ENCODE assay signal across 25 cellular contexts in the genomic region with DNA sequence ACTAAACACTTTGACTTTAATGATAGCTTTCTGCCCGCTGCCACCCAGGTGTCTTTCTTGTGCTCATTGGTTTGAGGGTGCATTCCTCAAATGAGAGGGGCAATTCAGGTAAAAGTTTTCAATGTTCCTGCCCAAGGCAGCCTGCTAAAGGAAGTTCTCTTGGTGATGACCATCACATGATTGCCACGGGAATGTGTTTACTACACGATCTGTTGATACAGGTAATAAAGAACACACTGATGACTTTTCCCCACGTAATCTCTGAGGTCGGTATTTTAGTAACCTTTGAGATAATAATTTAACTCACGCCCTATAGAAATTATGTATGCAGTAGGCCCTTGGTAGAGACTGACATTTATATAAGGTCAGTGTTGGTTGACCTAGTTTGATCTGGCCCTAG. TPM values are rescaled to one million over a fixed set of nuclear protein-coding genes. Genes with fewer than 3 reads are reported as not detected.
DNase-seq lines count a peak whose midpoint lies in the region; ATAC-seq, FAIRE-seq and TF ChIP-seq lines count a peak whose summit lies in the region.
"Had no signal": no experiment of that assay in that cellular context is flagged by ENCODE, and none has a peak within 500 bp of the region (broad histone marks: within the 10 kb centered on the region; RNA-seq: fewer than 3 reads in every experiment).

No MANE protein-coding gene starts in this region.

- peaks cover 17% of the 10 kb centered on the region for H3K36me3 Mint-ChIP-seq in progenitor cell of endocrine pancreas (ENCODE audit: insufficient read depth)
- H3K36me3 Mint-ChIP-seq in activated T-cell treated with anti-CD3 and anti-CD28 coated beads, Interleukin-2, amount 50 U/mL, for 4 hours (ENCODE audit: insufficient read depth): peaks cover 7% of the 10 kb centered on the region

- peaks cover 5% of the 10 kb centered on the region for H3K9me3 Mint-ChIP-seq in progenitor cell of endocrine pancreas (ENCODE audit: low read depth)
- H3K9me3 Mint-ChIP-seq in activated T-cell treated with anti-CD3 and anti-CD28 coated beads, Interleukin-2, amount 50 U/mL, for 4 hours: no peaks in the 10 kb centered on the region
- H3K9me3 Mint-ChIP-seq: CD4-positive, alpha-beta memory T cell had no signal

- no peak overlapping the region for H2AFZ ChIP-seq in HepG2 (ENCODE audit: low read length)

- peaks cover 100% of the 10 kb centered on the region for H3K79me2 ChIP-seq in HepG2 (ENCODE audit: insufficient read depth, low read length)

- CTCF ChIA-PET in HepG2 (lab: Yijun Ruan, JAX; ENCODE audit: low intra/inter-chr PET ratio, low total read pairs): no interaction called here

- 77% methylated on average over 6 of the region's 6 CpGs for WGBS in HepG2 (ENCODE audit: low lambda C conversion rate)
- 47% methylated on average over 6 of the region's 6 CpGs for WGBS in right lobe of liver (ENCODE audit: insufficient coverage, low coverage, low lambda C conversion rate, missing lambda C conversion rate)

- TF ChIP-seq RAD21 in HepG2 (CRISPR knock-in tag; IDR thresholded peaks at IDR 0.05): no peak

- H3K36me3 ChIP-seq in HepG2 (replicated peaks in 1 of 2; ENCODE audit: control insufficient read depth in 1 of 2, insufficient read depth in 2 of 2, low read length in 2 of 2) (peaks cover 9 to 20% of the 10 kb centered on the region in 2 experiments), right lobe of liver (no peaks in the 10 kb centered on the region), mucosa of descending colon (ENCODE audit: low read depth) (no peaks in the 10 kb centered on the region)
- H3K36me3 ChIP-seq: Peyer's patch had no signal

- no peak for ATAC-seq in HepG2
- ATAC-seq in right lobe of liver: no peak
- ATAC-seq in mucosa of descending colon: peak; percentile 84
- ATAC-seq in activated T-cell treated with anti-CD3 and anti-CD28 coated beads, Interleukin-2, amount 50 U/mL, for 4 hours: no peak
- ATAC-seq in foreskin keratinocyte: no peak
- ATAC-seq in HG03520 (IDR thresholded peaks at IDR 0.05; ENCODE audit: unreplicated experiment): no peak

- peak overlapping the region; percentile 66 for H3K27ac ChIP-seq in HepG2 (ENCODE audit: extremely low read length, insufficient read depth, low read length)
- peak overlapping the region in 1 of 3 donors; percentile 82 for H3K27ac ChIP-seq in right lobe of liver
- H3K27ac ChIP-seq in foreskin keratinocyte: no peak overlapping the region
- H3K27ac ChIP-seq: BLaER1 treated with 17β-estradiol and CSF1 and Interleukin-3, amounts not matched to agents 10 nM and 100 nM had no signal

- H4K20me1 ChIP-seq in HepG2 (ENCODE audit: insufficient read depth, low read length): peaks cover 99% of the 10 kb centered on the region

- peaks cover 67% of the 10 kb centered on the region for H3K4me1 Mint-ChIP-seq in progenitor cell of endocrine pancreas (ENCODE audit: low read depth)
- H3K4me1 Mint-ChIP-seq in activated T-cell treated with anti-CD3 and anti-CD28 coated beads, Interleukin-2, amount 50 U/mL, for 4 hours (ENCODE audit: low read depth): peaks cover 10% of the 10 kb centered on the region

- POLR2A ChIA-PET in HepG2 (lab: Yijun Ruan, JAX): no interaction called here

- no peak for TF ChIP-seq EP300 in HepG2 (IDR thresholded peaks at IDR 0.05; ENCODE audit: low read depth in 2 of 2, low read length in 2 of 2)
- no peak for TF ChIP-seq EP300 in HepG2 (CRISPR knock-in tag; IDR thresholded peaks at IDR 0.05; ENCODE audit: borderline replicate concordance)

- intact Hi-C loops in HepG2 (cut with micrococcal nuclease; ENCODE audit: unreplicated experiment) (no loop called here), right lobe of liver (cut with DNase I) (no loop called here), mucosa of descending colon (cut with DNase I, micrococcal nuclease) (no loop called here)

- peak overlapping the region; percentile 67 for H3K27ac Mint-ChIP-seq in progenitor cell of endocrine pancreas
- H3K27ac Mint-ChIP-seq: CD4-positive, alpha-beta memory T cell had no signal

- no peak; a peak in 1 of 4 replicates for TF ChIP-seq POLR2A in HepG2 (IDR thresholded peaks at IDR 0.05; ENCODE audit: insufficient read depth in 1 of 2, low read depth in 2 of 2, low read length in 2 of 2)
- no peak for TF ChIP-seq POLR2A in right lobe of liver (IDR thresholded peaks at IDR 0.05)

- BruUV-seq in HepG2 (replicated peaks; lab: Mats Ljungman, UMichigan): no TSS peak

- TF ChIP-seq CTCF in HepG2 (CRISPR knock-in tag; IDR thresholded peaks at IDR 0.05): no peak
- no peak for TF ChIP-seq CTCF in right lobe of liver (IDR thresholded peaks at IDR 0.05)
- TF ChIP-seq CTCF in mucosa of descending colon (IDR thresholded peaks at IDR 0.05): no peak
- no peak for TF ChIP-seq CTCF in progenitor cell of endocrine pancreas (IDR thresholded peaks at IDR 0.05; ENCODE audit: unreplicated experiment)
- TF ChIP-seq CTCF in foreskin keratinocyte (conservative IDR thresholded peaks at IDR 0.05): no peak

- DNase-seq in HepG2 (ENCODE audit: low spot score) (no peak), right lobe of liver (no peak), mucosa of descending colon (peak in 1 of 3 donors; percentile 69), progenitor cell of endocrine pancreas (ENCODE audit: low spot score, unreplicated experiment) (no peak), foreskin keratinocyte (no peak)
- no peak for DNase-seq in activated T-cell treated with anti-CD3 and anti-CD28 coated beads, Interleukin-2, amount 50 U/mL, for 4 hours
- DNase-seq: 8988T; Caco-2; CD4-positive, alpha-beta memory T cell; DMS153; GOT3; HCEC 1CT; IMR-90; MV-4-11; NCI-H1694; NCI-H2081; NCI-H2171; NCI-H345; NCI-H524 treated with DMSO at 0.1 percent for 48 hours; NCI-H82 had no signal

- in situ Hi-C loops in HepG2 (cut with HindIII; ENCODE audit: extremely low pct_ligation_motif_present, low pct_unique_long_range_greater_than_20kb): no loop called here

- H3K4me3 ChIP-seq in HepG2 (replicated peaks in 1 of 3; ENCODE audit: insufficient read depth in 1 of 3, low read depth in 2 of 3, low read length in 3 of 3) (no peak overlapping the region; a peak in 1 of 6 replicates), right lobe of liver (no peak overlapping the region), mucosa of descending colon (no peak overlapping the region)
- H3K4me3 ChIP-seq: BLaER1 treated with 17β-estradiol and CSF1 and Interleukin-3, amounts not matched to agents 10 nM and 100 nM; Peyer's patch had no signal

- H3K4me3 Mint-ChIP-seq in progenitor cell of endocrine pancreas (ENCODE audit: low read depth): no peak overlapping the region
- H3K4me3 Mint-ChIP-seq in activated T-cell treated with anti-CD3 and anti-CD28 coated beads, Interleukin-2, amount 50 U/mL, for 4 hours: no peak overlapping the region

- H3K4me1 ChIP-seq in HepG2 (ENCODE audit: insufficient read depth, low read length) (peaks cover 100% of the 10 kb centered on the region), right lobe of liver (peaks cover 0 to 76% (median 37%) of the 10 kb centered on the region in 4 donors), mucosa of descending colon (ENCODE audit: low read depth) (peaks cover 26% of the 10 kb centered on the region), foreskin keratinocyte (no peaks in the 10 kb centered on the region)

- peak overlapping the region; percentile 46 for H3K4me2 ChIP-seq in HepG2 (ENCODE audit: low read depth, low read length)
- H3K4me2 ChIP-seq: BLaER1 treated with 17β-estradiol and CSF1 and Interleukin-3, amounts not matched to agents 10 nM and 100 nM had no signal

- no peaks in the 10 kb centered on the region for H3K27me3 Mint-ChIP-seq in progenitor cell of endocrine pancreas
- no peaks in the 10 kb centered on the region for H3K27me3 Mint-ChIP-seq in activated T-cell treated with anti-CD3 and anti-CD28 coated beads, Interleukin-2, amount 50 U/mL, for 4 hours (ENCODE audit: low read depth)
- H3K27me3 Mint-ChIP-seq: CD4-positive, alpha-beta memory T cell had no signal

- H3K9ac ChIP-seq in HepG2 (ENCODE audit: insufficient read depth, low read depth, low read length): no peak overlapping the region
- H3K9ac ChIP-seq: BLaER1 treated with 17β-estradiol and CSF1 and Interleukin-3, amounts not matched to agents 10 nM and 100 nM had no signal

- H3K27me3 ChIP-seq in HepG2 (ENCODE audit: control insufficient read depth in 1 of 2, insufficient read depth in 2 of 2, low read length in 2 of 2) (no peaks in the 10 kb centered on the region), right lobe of liver (no peaks in the 10 kb centered on the region), foreskin keratinocyte (no peaks in the 10 kb centered on the region)
- H3K27me3 ChIP-seq: BLaER1 treated with 17β-estradiol and CSF1 and Interleukin-3, amounts not matched to agents 10 nM and 100 nM; Peyer's patch had no signal

- FAIRE-seq in HepG2 (lab: Jason Lieb, UNC): no peak
- FAIRE-seq: GM12892, HTR-8/SVneo had no signal

- H3K9me3 ChIP-seq in HepG2 (ENCODE audit: low read length): no peaks in the 10 kb centered on the region
- H3K9me3 ChIP-seq in right lobe of liver: no peaks in the 10 kb centered on the region
- no peaks in the 10 kb centered on the region for H3K9me3 ChIP-seq in mucosa of descending colon
- H3K9me3 ChIP-seq: Caco-2, Peyer's patch had no signal

RNA-seq across cellular contexts. Expression of a gene that starts 39.3 kb away (rescaled TPM):
- total RNA-seq in HepG2 (2016; rRNA removed; fragmentation: Illumina TruSeq; extraction: Trizol): 103 and 110 TPM in 2 replicates
- total RNA-seq in HepG2 (2016; cell fraction: cytosol; rRNA removed; fragmentation: Illumina TruSeq; extraction: Trizol; ENCODE audit: low read depth): 133 and 147 TPM in 2 replicates
- 93.9 TPM in 2 replicates for total RNA-seq in HepG2 (2016; cell fraction: insoluble cytoplasmic fraction; rRNA removed; fragmentation: Illumina TruSeq; extraction: Trizol)
- 73.4 and 76.7 TPM in 2 replicates for total RNA-seq in HepG2 (2016; cell fraction: membrane; rRNA removed; fragmentation: Illumina TruSeq; extraction: Trizol)
- 222 and 239 TPM in 2 replicates for total RNA-seq in HepG2 (2016; cell fraction: nucleus; rRNA removed; fragmentation: Illumina TruSeq; extraction: Trizol)
- polyA plus RNA-seq in HepG2 (2011; rRNA removed): 74.8 and 82.8 TPM in 2 replicates
- polyA plus RNA-seq in HepG2 (2011; cell fraction: cytosol; rRNA removed): 26.6 and 44.0 TPM in 2 replicates
- 159 and 177 TPM in 2 replicates for polyA plus RNA-seq in HepG2 (2011; cell fraction: nucleus; rRNA removed)
- 100 and 116 TPM in 2 replicates for polyA plus RNA-seq in HepG2 (2012)
- polyA plus RNA-seq in HepG2 (2016; cell fraction: cytosol; fragmentation: Illumina TruSeq; extraction: Trizol; ENCODE audit: low read depth): 18.9 and 23.3 TPM in 2 replicates
- 71.0 and 74.2 TPM in 2 replicates for polyA plus RNA-seq in HepG2 (2016; cell fraction: insoluble cytoplasmic fraction; fragmentation: Illumina TruSeq; extraction: Trizol; ENCODE audit: low read depth)
- polyA plus RNA-seq in HepG2 (2016; cell fraction: membrane; fragmentation: Illumina TruSeq; extraction: Trizol; ENCODE audit: low read depth): 23.8 and 25.2 TPM in 2 replicates
- 67.2 and 72.5 TPM in 2 replicates for polyA plus RNA-seq in HepG2 (2016; cell fraction: nucleus; fragmentation: Illumina TruSeq; extraction: Trizol; ENCODE audit: insufficient read depth, low read depth)
- 83.1 and 705 TPM in 2 replicates for polyA minus RNA-seq in HepG2 (2011; rRNA and poly(A)+ RNA removed; ENCODE audit: low replicate concordance)
- polyA minus RNA-seq in HepG2 (2011; cell fraction: cytosol; rRNA and poly(A)+ RNA removed): 129 and 146 TPM in 2 replicates
- polyA minus RNA-seq in HepG2 (2011; cell fraction: nucleus; rRNA and poly(A)+ RNA removed): 1,231 and 1,245 TPM in 2 replicates
- total RNA-seq in right lobe of liver: 100 to 1,000 TPM in 1 of 6 experiments, 10 to 100 TPM in 5; 40.2 to 184 (median 63.5) TPM
- 100 to 1,000 TPM; 107 to 132 (median 126) TPM for total RNA-seq in mucosa of descending colon
- 158 and 161 TPM in 2 replicates for total RNA-seq in progenitor cell of endocrine pancreas
- 10 to 100 TPM; 20.3 to 23.9 (median 21.2) TPM for total RNA-seq in activated T-cell treated with anti-CD3 and anti-CD28 coated beads, Interleukin-2, amount 50 U/mL, for 4 hours
- total RNA-seq in foreskin keratinocyte: 47.4 and 52.3 TPM in 2 replicates
- polyA plus RNA-seq in foreskin keratinocyte: 11.1 and 11.9 TPM in 2 replicates
